8 cellular contexts compared by ENCODE assay signal in the genomic region with DNA sequence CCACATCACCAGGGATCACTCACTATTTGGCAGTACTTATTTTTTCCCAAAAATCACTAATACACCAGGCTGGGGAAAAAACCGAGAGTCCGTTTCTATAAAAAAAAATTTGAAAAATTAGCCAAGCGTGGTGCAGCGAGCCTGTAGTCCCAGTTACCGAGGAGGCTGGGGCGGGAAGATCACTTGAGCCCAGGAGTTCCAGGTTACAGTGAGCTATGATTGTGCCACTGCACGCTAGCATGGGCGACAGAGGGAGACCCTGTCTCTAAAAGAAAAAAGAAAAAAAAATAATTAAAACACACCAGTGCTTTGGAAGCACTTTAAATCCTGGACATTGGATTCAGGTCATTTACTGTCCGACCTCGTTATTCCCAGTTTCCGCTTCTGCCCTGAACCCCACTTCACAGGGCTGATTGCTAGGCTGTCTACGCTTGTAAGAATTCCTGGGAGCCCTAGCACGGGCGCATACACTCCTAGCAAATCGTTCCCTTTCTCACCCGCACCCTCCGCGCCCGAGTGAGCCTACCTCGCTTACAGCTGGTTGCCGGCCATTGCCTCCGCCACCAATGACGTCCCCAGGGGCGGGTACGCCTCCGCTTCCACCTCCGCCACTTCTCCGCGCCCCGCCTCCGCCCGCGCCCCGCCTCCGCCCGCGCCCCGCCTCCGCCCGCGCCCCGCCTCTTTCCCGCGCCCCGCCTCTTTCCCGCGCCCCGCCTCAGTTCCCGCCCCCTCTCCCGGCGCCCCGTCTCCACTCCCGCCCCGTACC. TPM values are rescaled to one million over a fixed set of nuclear protein-coding genes. Genes with fewer than 3 reads are reported as not detected.
DNase-seq lines count a peak whose midpoint lies in the region; TF ChIP-seq lines count a peak whose summit lies in the region.

A gene (minus strand): TSS at position 571 of the 766 bp plus-strand sequence. CDS start 5,950 bp downstream, outside the sequence.

- peak within 1 kb of the TSS; percentile 98 for H2AFZ ChIP-seq in MM.1S (ENCODE audit: low read length)

- peak; percentile 56 for TF ChIP-seq POLR2A in esophagus muscularis mucosa (IDR thresholded peaks at IDR 0.05; ENCODE audit: low read depth)

- H3K27me3 ChIP-seq in MM.1S (replicated peaks; ENCODE audit: insufficient read depth, low read length) (no peaks in the 10 kb centered on the region), esophagus muscularis mucosa (no peaks in the 10 kb centered on the region)

- H3K4me1 ChIP-seq in MM.1S (ENCODE audit: low read length) (no peaks in the 10 kb centered on the region), esophagus muscularis mucosa (peaks cover 15 to 25% (median 22%) of the 10 kb centered on the region in 4 donors)

- peak within 1 kb of the TSS; percentile 77 for H3K9ac ChIP-seq in MM.1S (ENCODE audit: low read length)

- H3K36me3 Mint-ChIP-seq in HFFc6 (ENCODE audit: low read depth) (peaks cover 12% of the 10 kb centered on the region), nephron progenitor cell (ENCODE audit: low read depth) (peaks cover 10% of the 10 kb centered on the region)
- H3K36me3 Mint-ChIP-seq in T-helper 2 cell treated with Interferon-gamma antibody and Interleukin-4, amounts not matched to agents 5 μg/mL and 100 μg/mL, for 36 hours (ENCODE audit: low read depth): peaks cover 8% of the 10 kb centered on the region

- H3K27ac Mint-ChIP-seq in HFFc6 (peak within 1 kb of the TSS; percentile 98), nephron progenitor cell (peak within 1 kb of the TSS; percentile 99)
- H3K27ac Mint-ChIP-seq in T-helper 2 cell treated with Interferon-gamma antibody and Interleukin-4, amounts not matched to agents 5 μg/mL and 100 μg/mL, for 36 hours: peak within 1 kb of the TSS; percentile 96

- H3K27me3 Mint-ChIP-seq in HFFc6 (ENCODE audit: insufficient read depth) (peaks cover 2% of the 10 kb centered on the region), nephron progenitor cell (ENCODE audit: low read depth, poor library complexity) (peaks cover 8% of the 10 kb centered on the region)
- H3K27me3 Mint-ChIP-seq in T-helper 2 cell treated with Interferon-gamma antibody and Interleukin-4, amounts not matched to agents 5 μg/mL and 100 μg/mL, for 36 hours (ENCODE audit: low read depth): no peaks in the 10 kb centered on the region

- H3K9me2 ChIP-seq in MM.1S (replicated peaks; ENCODE audit: insufficient read depth, low read length): no peaks in the 10 kb centered on the region

- H3K4me3 ChIP-seq in MM.1S (ENCODE audit: low read length) (peak within 1 kb of the TSS; percentile 95), esophagus muscularis mucosa (peak within 1 kb of the TSS; percentile 92 to 94 (median 93))

- H3K9me3 Mint-ChIP-seq in HFFc6 (no peaks in the 10 kb centered on the region), nephron progenitor cell (no peaks in the 10 kb centered on the region)
- H3K9me3 Mint-ChIP-seq in T-helper 2 cell treated with Interferon-gamma antibody and Interleukin-4, amounts not matched to agents 5 μg/mL and 100 μg/mL, for 36 hours: no peaks in the 10 kb centered on the region

- H3K4me1 Mint-ChIP-seq in HFFc6 (ENCODE audit: low read depth) (peaks cover 30% of the 10 kb centered on the region), nephron progenitor cell (peaks cover 22% of the 10 kb centered on the region)
- peaks cover 20% of the 10 kb centered on the region for H3K4me1 Mint-ChIP-seq in T-helper 2 cell treated with Interferon-gamma antibody and Interleukin-4, amounts not matched to agents 5 μg/mL and 100 μg/mL, for 36 hours (ENCODE audit: low read depth)

- H3K4me2 ChIP-seq in MM.1S (ENCODE audit: low read depth, low read length): peak within 1 kb of the TSS; percentile 70

- H3K4me3 Mint-ChIP-seq in HFFc6: peak within 1 kb of the TSS; percentile 99
- H3K4me3 Mint-ChIP-seq in T-helper 2 cell treated with Interferon-gamma antibody and Interleukin-4, amounts not matched to agents 5 μg/mL and 100 μg/mL, for 36 hours: peak within 1 kb of the TSS; percentile 99
- peak within 1 kb of the TSS; percentile 99 for H3K4me3 Mint-ChIP-seq in nephron progenitor cell

- peaks cover 11% of the 10 kb centered on the region; the same call in 1 of the 2 replicates for H3F3A ChIP-seq in MM.1S (ENCODE audit: insufficient read depth, low read length)

- H3K36me3 ChIP-seq in MM.1S (replicated peaks; ENCODE audit: insufficient read depth, low read length) (no peaks in the 10 kb centered on the region), esophagus muscularis mucosa (peaks cover 0 to 4% (median 0%) of the 10 kb centered on the region in 4 donors)

- peak within 1 kb of the TSS; percentile 66; the same call in 1 of the 2 replicates for H3K27ac ChIP-seq in MM.1S (ENCODE audit: low read length)
- H3K27ac ChIP-seq in esophagus muscularis mucosa (replicated peaks in 1 of 4): peak within 1 kb of the TSS; percentile 83 to 92 (median 86)

- WGBS in esophagus muscularis mucosa: 0% methylated on average over 18 of the region's 54 CpGs

- DNase-seq in NCI-H526 (lab: John Stamatoyannopoulos, UW) (peak; percentile 90 to 98), NCI-H526 treated with DMSO at 0.1 percent for 48 hours (lab: John Stamatoyannopoulos, UW) (no peak), HFFc6 (no peak), MM.1S (no peak), esophagus muscularis mucosa (ENCODE audit: extremely low spot score) (peak; percentile 99), nephron progenitor cell (peak; percentile 98), cerebellum (ENCODE audit: low spot score) (no peak)
- DNase-seq in T-helper 2 cell treated with Interferon-gamma antibody and Interleukin-4, amounts not matched to agents 5 μg/mL and 100 μg/mL, for 36 hours (ENCODE audit: low spot score): no peak

- intact Hi-C loops in esophagus muscularis mucosa (cut with DNase I): loop anchor here (5.0 to 10.0 kb wide), 2 partner anchors 108 to 450 kb away; a partner anchor contains a TSS

- H4K20me1 ChIP-seq in MM.1S (ENCODE audit: insufficient read depth, low read length): no peaks in the 10 kb centered on the region

- H3K9me3 ChIP-seq in MM.1S (replicated peaks; ENCODE audit: insufficient read depth, low read length): no peaks in the 10 kb centered on the region
- no peaks in the 10 kb centered on the region for H3K9me3 ChIP-seq in esophagus muscularis mucosa

- TF ChIP-seq CTCF in HFFc6 (IDR thresholded peaks at IDR 0.05): no peak
- no peak for TF ChIP-seq CTCF in MM.1S (IDR thresholded peaks at IDR 0.05; ENCODE audit: low read length)
- TF ChIP-seq CTCF in esophagus muscularis mucosa (IDR thresholded peaks at IDR 0.05): no peak
- TF ChIP-seq CTCF in nephron progenitor cell (IDR thresholded peaks at IDR 0.05): no peak

- no peaks in the 10 kb centered on the region for H3K79me2 ChIP-seq in MM.1S (ENCODE audit: low read length)

- TF ChIP-seq EP300 in esophagus muscularis mucosa (IDR thresholded peaks at IDR 0.05): no peak

RNA-seq across cellular contexts. Expression of the gene that starts here (rescaled TPM):
- total RNA-seq in HFFc6 (2021; fragmentation: NEBNext Ultra II Directional; extraction: Animal tissue kit (Norgen Biotek cat#: 25700)): 10 to 100 TPM; 15.5 to 23.1 (median 21.2) TPM
- total RNA-seq in esophagus muscularis mucosa (1 to 10 TPM; 6.3 to 9.6 (median 8.4) TPM), cerebellum (6.0 TPM)

Comparison
In these comparisons a context has a peak if more than half of its experiments do, and no peak if none do; other contexts are left out.
1. DNase-seq: peak in NCI-H526 (2 of 2), esophagus muscularis mucosa (single experiment) and nephron progenitor cell (single experiment); none in NCI-H526 treated with DMSO at 0.1 percent for 48 hours (single experiment), HFFc6 (single experiment), MM.1S (single experiment), T-helper 2 cell treated with Interferon-gamma antibody and Interleukin-4, amounts not matched to agents 5 μg/mL and 100 μg/mL, for 36 hours (single experiment) and cerebellum (single experiment).
2. Peak in every context shown above with its lines, with median percentiles within 50 percentile points of each other: H3K27ac Mint-ChIP-seq and H3K4me3 Mint-ChIP-seq.